Comparison of ENCODE assay signal across 26 cellular contexts in genomic region chr4:8335848-8336247, GRCh38.
A peak's percentile ranks its signal among the peaks of the same experiment; 100 is the strongest.
DNase-seq lines count a peak whose midpoint lies in the region; ATAC-seq, FAIRE-seq and TF ChIP-seq lines count a peak whose summit lies in the region.
"Had no signal": no experiment of that assay in that cellular context is flagged by ENCODE, and none has a peak within 500 bp of the region (broad histone marks: within the 10 kb centered on the region; RNA-seq: fewer than 3 reads in every experiment).

No MANE protein-coding gene starts in this region.

- no peak for FAIRE-seq in HepG2 (lab: Jason Lieb, UNC)
- peak; percentile 29 for FAIRE-seq in keratinocyte (lab: Jason Lieb, UNC)
- FAIRE-seq: A204.1, GM12878, GM12892, GM18507 had no signal

- ATAC-seq in HepG2 (no peak), right lobe of liver (no peak), RWPE2 (ENCODE audit: low read depth) (no peak)
- ATAC-seq: GM12878 had no signal

- 78% methylated on average over 2 of the region's 2 CpGs for WGBS in HepG2 (ENCODE audit: low lambda C conversion rate)
- WGBS in right lobe of liver (ENCODE audit: insufficient coverage, low coverage, low lambda C conversion rate, missing lambda C conversion rate), result 83% methylated on average over 2 of the region's 2 CpGs

- no peaks in the 10 kb centered on the region for H3K27me3 Mint-ChIP-seq in activated naive CD8-positive, alpha-beta T cell treated with anti-CD3 and anti-CD28 coated beads for 36 hours

- TF ChIP-seq RAD21 in HepG2 (CRISPR knock-in tag; IDR thresholded peaks at IDR 0.05), result no peak

- H3K4me3 ChIP-seq in HepG2 (replicated peaks in 1 of 3; ENCODE audit: insufficient read depth in 1 of 3, low read depth in 2 of 3, low read length in 3 of 3) (no peak overlapping the region), right lobe of liver (no peak overlapping the region), RWPE2 (ENCODE audit: severe bottlenecking) (no peak overlapping the region), keratinocyte (ENCODE audit: control insufficient read depth in 2 of 3, extremely low read depth in 1 of 3, insufficient read depth in 2 of 3, low read depth in 1 of 3, low read length in 3 of 3) (no peak overlapping the region)
- H3K4me3 ChIP-seq: BLaER1, GM12878 had no signal

- H3K9me3 Mint-ChIP-seq in activated naive CD8-positive, alpha-beta T cell treated with anti-CD3 and anti-CD28 coated beads for 36 hours, result peaks cover 23% of the 10 kb centered on the region

- H3K36me3 ChIP-seq in HepG2 (replicated peaks in 1 of 2; ENCODE audit: control insufficient read depth in 1 of 2, insufficient read depth in 2 of 2, low read length in 2 of 2) (no peaks in the 10 kb centered on the region), right lobe of liver (no peaks in the 10 kb centered on the region), RWPE2 (ENCODE audit: low read depth) (no peaks in the 10 kb centered on the region), keratinocyte (ENCODE audit: control insufficient read depth in 2 of 2, extremely low read depth in 1 of 2, insufficient read depth in 2 of 2, low read length in 2 of 2) (no peaks in the 10 kb centered on the region)
- H3K36me3 ChIP-seq: BE2C, BLaER1 had no signal

- TF ChIP-seq CTCF in HepG2 (CRISPR knock-in tag; IDR thresholded peaks at IDR 0.05) (no peak), right lobe of liver (IDR thresholded peaks at IDR 0.05) (no peak), RWPE2 (IDR thresholded peaks at IDR 0.05; ENCODE audit: poor library complexity, severe bottlenecking) (no peak), keratinocyte (optimal IDR thresholded peaks at IDR 0.05 in 1 of 3, IDR thresholded peaks at IDR 0.05 in 1 of 3, conservative IDR thresholded peaks at IDR 0.05 in 1 of 3; ENCODE audit: extremely low read depth in 1 of 3, insufficient read depth in 2 of 3, low read length in 3 of 3) (no peak)

- H3K79me2 ChIP-seq in HepG2 (ENCODE audit: insufficient read depth, low read length) (no peaks in the 10 kb centered on the region), keratinocyte (ENCODE audit: control insufficient read depth, insufficient read depth, low read length) (no peaks in the 10 kb centered on the region)

- peaks cover 23% of the 10 kb centered on the region for H3K4me1 ChIP-seq in HepG2 (ENCODE audit: insufficient read depth, low read length)
- H3K4me1 ChIP-seq in right lobe of liver, result no peaks in the 10 kb centered on the region
- H3K4me1 ChIP-seq in RWPE2 (ENCODE audit: insufficient read depth, poor library complexity, severe bottlenecking), result peaks cover 12% of the 10 kb centered on the region
- H3K4me1 ChIP-seq in keratinocyte (ENCODE audit: control insufficient read depth, extremely low read depth, insufficient read depth, low read length), result peaks cover 23% of the 10 kb centered on the region
- H3K4me1 ChIP-seq: BE2C had no signal

- H3K27ac Mint-ChIP-seq in activated naive CD8-positive, alpha-beta T cell treated with anti-CD3 and anti-CD28 coated beads for 36 hours, result no peak overlapping the region
- H3K27ac Mint-ChIP-seq: CD4-positive, alpha-beta memory T cell; CD4-positive, CD25-positive, alpha-beta regulatory T cell; CD8-positive, alpha-beta memory T cell had no signal

- TF ChIP-seq POLR2A in HepG2 (IDR thresholded peaks at IDR 0.05; ENCODE audit: insufficient read depth in 1 of 2, low read depth in 2 of 2, low read length in 2 of 2), result no peak
- no peak for TF ChIP-seq POLR2A in right lobe of liver (IDR thresholded peaks at IDR 0.05)

- in situ Hi-C loops in HepG2 (cut with HindIII; ENCODE audit: extremely low pct_ligation_motif_present, low pct_unique_long_range_greater_than_20kb), result no loop called here

- DNase-seq in HepG2 (ENCODE audit: low spot score) (no peak), right lobe of liver (no peak), RWPE2 (ENCODE audit: low spot score) (no peak), epidermal melanocyte (ENCODE audit: insufficient read length, low spot score) (peak; percentile 3), keratinocyte (ENCODE audit: low read depth, low spot score) (no peak), occipital lobe (lab: John Stamatoyannopoulos, UW) (no peak)
- no peak for DNase-seq in activated naive CD8-positive, alpha-beta T cell treated with anti-CD3 and anti-CD28 coated beads for 36 hours
- DNase-seq in stimulated activated CD8-positive, alpha-beta memory T cell treated with anti-CD3 and anti-CD28 coated beads, Interleukin-4, amount 100 ng/mL, for 48 hours, result no peak
- DNase-seq: ACHN; BE2C; C1 segment of cervical spinal cord; CD4-positive, alpha-beta memory T cell; CD4-positive, CD25-positive, alpha-beta regulatory T cell; CD8-positive, alpha-beta memory T cell; COR-L47; DMS 273 treated with DMSO at 0.1 percent for 48 hours; DMS153; DMS79; DND-41; GDM1 had no signal

- no TSS peak for BruUV-seq in HepG2 (replicated peaks; lab: Mats Ljungman, UMichigan)

- no peaks in the 10 kb centered on the region for H3K9me1 ChIP-seq in keratinocyte (ENCODE audit: control insufficient read depth, extremely low read depth, insufficient read depth, low read length)

- H3K27me3 ChIP-seq in HepG2 (ENCODE audit: control insufficient read depth in 1 of 2, insufficient read depth in 2 of 2, low read length in 2 of 2) (peaks cover 0 to 17% of the 10 kb centered on the region in 2 experiments; a peak in 3 of 5 replicates), right lobe of liver (no peaks in the 10 kb centered on the region), RWPE2 (ENCODE audit: insufficient read depth, poor library complexity, severe bottlenecking) (no peaks in the 10 kb centered on the region), keratinocyte (ENCODE audit: control insufficient read depth, extremely low read depth, insufficient read depth, low read length) (no peaks in the 10 kb centered on the region)
- H3K27me3 ChIP-seq: BE2C, BLaER1 had no signal

- POLR2A ChIA-PET in HepG2 (lab: Yijun Ruan, JAX), result no interaction called here

- H3K36me3 Mint-ChIP-seq in activated naive CD8-positive, alpha-beta T cell treated with anti-CD3 and anti-CD28 coated beads for 36 hours, result no peaks in the 10 kb centered on the region
- H3K36me3 Mint-ChIP-seq: CD14-positive monocyte; CD4-positive, alpha-beta memory T cell; CD4-positive, CD25-positive, alpha-beta regulatory T cell had no signal

- no peak overlapping the region for H2AFZ ChIP-seq in HepG2 (ENCODE audit: low read length)
- no peak overlapping the region for H2AFZ ChIP-seq in keratinocyte (ENCODE audit: control insufficient read depth, low read length)

- intact Hi-C loops in HepG2 (cut with micrococcal nuclease; ENCODE audit: unreplicated experiment), result no loop called here
- intact Hi-C loops in right lobe of liver (cut with DNase I), result no loop called here

- H3K4me3 Mint-ChIP-seq in activated naive CD8-positive, alpha-beta T cell treated with anti-CD3 and anti-CD28 coated beads for 36 hours, result no peak overlapping the region
- H3K4me3 Mint-ChIP-seq: CD14-positive monocyte; CD4-positive, alpha-beta memory T cell; CD4-positive, CD25-positive, alpha-beta regulatory T cell; CD8-positive, alpha-beta memory T cell had no signal

- TF ChIP-seq EP300 in HepG2 (IDR thresholded peaks at IDR 0.05; ENCODE audit: low read depth in 2 of 2, low read length in 2 of 2) (no peak), HepG2 (CRISPR knock-in tag; IDR thresholded peaks at IDR 0.05; ENCODE audit: borderline replicate concordance) (no peak)

- H4K20me1 ChIP-seq in HepG2 (ENCODE audit: insufficient read depth, low read length), result no peaks in the 10 kb centered on the region
- no peaks in the 10 kb centered on the region for H4K20me1 ChIP-seq in keratinocyte (ENCODE audit: control insufficient read depth, extremely low read depth, insufficient read depth, low read length)
- H4K20me1 ChIP-seq: BLaER1 had no signal

- H3K27ac ChIP-seq in HepG2 (ENCODE audit: extremely low read length, insufficient read depth, low read length), result no peak overlapping the region
- no peak overlapping the region for H3K27ac ChIP-seq in right lobe of liver
- H3K27ac ChIP-seq in RWPE2 (ENCODE audit: poor library complexity, severe bottlenecking), result peak overlapping the region; percentile 63
- no peak overlapping the region for H3K27ac ChIP-seq in keratinocyte (ENCODE audit: control insufficient read depth, insufficient read depth, low read length)
- H3K27ac ChIP-seq: BLaER1 had no signal

- CTCF ChIA-PET in HepG2 (lab: Yijun Ruan, JAX; ENCODE audit: low intra/inter-chr PET ratio, low total read pairs), result no interaction called here

- no peak overlapping the region for H3K4me2 ChIP-seq in HepG2 (ENCODE audit: low read depth, low read length)
- peak overlapping the region; percentile 89 for H3K4me2 ChIP-seq in keratinocyte (ENCODE audit: control insufficient read depth, extremely low read depth, insufficient read depth, low read depth, low read length)
- H3K4me2 ChIP-seq: BLaER1 had no signal

- H3K4me1 Mint-ChIP-seq in activated naive CD8-positive, alpha-beta T cell treated with anti-CD3 and anti-CD28 coated beads for 36 hours, result no peaks in the 10 kb centered on the region
- H3K4me1 Mint-ChIP-seq: CD4-positive, alpha-beta memory T cell; CD4-positive, CD25-positive, alpha-beta regulatory T cell; CD8-positive, alpha-beta memory T cell had no signal

- H3K9ac ChIP-seq in HepG2 (ENCODE audit: insufficient read depth, low read depth, low read length) (no peak overlapping the region), keratinocyte (ENCODE audit: control insufficient read depth, extremely low read depth, insufficient read depth, low read length) (no peak overlapping the region)
- H3K9ac ChIP-seq: BLaER1 had no signal

- dilution Hi-C loops in keratinocyte (cut with MboI; ENCODE audit: extremely low pct_ligation_motif_present, low sequenced_read_pairs), result no loop called here

- peaks cover 5% of the 10 kb centered on the region; the same call in 1 of the 2 replicates for H3K9me3 ChIP-seq in HepG2 (ENCODE audit: low read length)
- no peaks in the 10 kb centered on the region for H3K9me3 ChIP-seq in right lobe of liver
- H3K9me3 ChIP-seq in RWPE2 (ENCODE audit: severe bottlenecking), result peaks cover 4% of the 10 kb centered on the region
- no peaks in the 10 kb centered on the region for H3K9me3 ChIP-seq in keratinocyte (ENCODE audit: control insufficient read depth, low read depth, low read length)

TF ChIP-seq in HepG2, 621 proteins besides CTCF, POLR2A, EP300 and RAD21:
- TF ChIP-seq ZFP1 (CRISPR knock-in tag; IDR thresholded peaks at IDR 0.05) (peak; percentile 83; the same call in 1 of the 2 replicates), ZBTB26 (CRISPR knock-in tag; IDR thresholded peaks at IDR 0.05; ENCODE audit: borderline replicate concordance) (no peak), TOPORS (CRISPR knock-in tag; IDR thresholded peaks at IDR 0.05) (no peak), ZNF850 (CRISPR knock-in tag; conservative IDR thresholded peaks at IDR 0.05) (no peak), ZNF75D (CRISPR knock-in tag; IDR thresholded peaks at IDR 0.05; ENCODE audit: borderline replicate concordance) (no peak)
